In the genomic region with DNA sequence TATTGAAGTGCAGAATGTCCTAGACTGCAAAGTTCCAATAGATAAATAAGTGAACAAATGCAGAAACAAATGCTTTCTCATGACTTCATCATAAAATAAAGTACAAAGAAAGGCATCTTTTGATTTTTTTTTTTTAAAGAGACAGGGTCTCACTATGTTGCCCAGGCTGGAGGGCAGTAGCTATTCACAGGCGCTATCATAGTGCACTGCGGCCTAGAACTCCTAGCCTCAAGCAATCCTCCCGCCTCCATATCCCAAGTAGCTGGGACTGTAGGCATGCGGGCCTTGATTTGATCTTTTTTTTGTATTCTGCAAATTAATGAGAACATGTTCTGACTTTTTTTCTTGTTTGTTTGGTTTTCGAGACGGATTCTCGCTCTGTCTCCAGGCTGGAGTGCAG, we compare ENCODE assay signal across 12 cellular contexts. TPM values are rescaled to one million over a fixed set of nuclear protein-coding genes. Genes with fewer than 3 reads are reported as not detected.
DNase-seq lines count a peak whose midpoint lies in the region; ATAC-seq and TF ChIP-seq lines count a peak whose summit lies in the region.
"Had no signal": no experiment of that assay in that cellular context is flagged by ENCODE, and none has a peak within 500 bp of the region (broad histone marks: within the 10 kb centered on the region; RNA-seq: fewer than 3 reads in every experiment).

No MANE protein-coding gene starts in this region.

- H2AFZ ChIP-seq in OCI-LY7 (ENCODE audit: low read length) (no peak overlapping the region), fibroblast of lung (ENCODE audit: low read length) (no peak overlapping the region)

- peaks cover 80% of the 10 kb centered on the region for H3K79me2 ChIP-seq in OCI-LY7 (ENCODE audit: insufficient read depth, low read depth, low read length)
- peaks cover 70% of the 10 kb centered on the region for H3K79me2 ChIP-seq in fibroblast of lung (ENCODE audit: control insufficient read depth, insufficient read depth, low read length)

- no peak overlapping the region for H3K27ac ChIP-seq in OCI-LY7 (ENCODE audit: low read depth, low read length, poor library complexity, severe bottlenecking)
- no peak overlapping the region for H3K27ac ChIP-seq in fibroblast of lung (ENCODE audit: insufficient read depth, low read length)

- peak overlapping the region; percentile 94 for H3K4me3 ChIP-seq in OCI-LY7 (ENCODE audit: low read depth, low read length, poor library complexity, severe bottlenecking)
- peak overlapping the region; percentile 6 to 99 (median 96) for H3K4me3 ChIP-seq in fibroblast of lung (replicated peaks in 1 of 4; ENCODE audit: control extremely low read depth in 1 of 4, insufficient read depth in 1 of 4, low read depth in 3 of 4, low read length in 4 of 4)

- no peak for DNase-seq in activated CD4-positive, alpha-beta memory T cell treated with anti-CD3 and anti-CD28 coated beads for 36 hours
- DNase-seq in activated CD4-positive, alpha-beta memory T cell treated with anti-CD3 and anti-CD28 coated beads, Interleukin-2, amount 10 ng/mL, durations not matched to agents 7 days and 5 days, result no peak
- no peak for DNase-seq in OCI-LY7 (ENCODE audit: low spot score)
- no peak for DNase-seq in fibroblast of lung (ENCODE audit: low read depth in 2 of 2)
- no peak for DNase-seq in stimulated activated effector memory CD8-positive, alpha-beta T cell treated with anti-CD3 and anti-CD28 coated beads, Interleukin-12 subunit alpha, Interleukin-12 subunit beta, amount 100 ng/mL, for 72 hours (ENCODE audit: low spot score in 2 of 2)
- no peak for DNase-seq in stimulated activated CD4-positive, alpha-beta T cell treated with anti-CD3 and anti-CD28 coated beads, Interleukin-12 subunit alpha, Interleukin-12 subunit beta, amount 100 ng/mL, for 4 hours
- DNase-seq in LoVo (ENCODE audit: low spot score), result no peak
- DNase-seq: effector memory CD4-positive, alpha-beta T cell; NCI-H69; retina; stimulated activated CD8-positive, alpha-beta memory T cell treated with anti-CD3 and anti-CD28 coated beads, Interleukin-4, amount 100 ng/mL, for 48 hours had no signal

- ATAC-seq in stimulated activated effector memory CD8-positive, alpha-beta T cell treated with anti-CD3 and anti-CD28 coated beads, Interleukin-12 subunit alpha, Interleukin-12 subunit beta, amount 100 ng/mL, for 72 hours, result no peak
- no peak for ATAC-seq in GM21367 (IDR thresholded peaks at IDR 0.05; ENCODE audit: unreplicated experiment)

- H3K36me3 Mint-ChIP-seq in activated CD4-positive, alpha-beta memory T cell treated with anti-CD3 and anti-CD28 coated beads for 36 hours, result peaks cover 14% of the 10 kb centered on the region
- H3K36me3 Mint-ChIP-seq in activated CD4-positive, alpha-beta memory T cell treated with anti-CD3 and anti-CD28 coated beads, Interleukin-2, amount 10 ng/mL, durations not matched to agents 7 days and 5 days (ENCODE audit: low read depth), result peaks cover 38% of the 10 kb centered on the region
- peaks cover 73% of the 10 kb centered on the region for H3K36me3 Mint-ChIP-seq in stimulated activated effector memory CD8-positive, alpha-beta T cell treated with anti-CD3 and anti-CD28 coated beads, Interleukin-12 subunit alpha, Interleukin-12 subunit beta, amount 100 ng/mL, for 72 hours

- H3K4me1 Mint-ChIP-seq in activated CD4-positive, alpha-beta memory T cell treated with anti-CD3 and anti-CD28 coated beads for 36 hours (ENCODE audit: low read depth), result peaks cover 66% of the 10 kb centered on the region
- peaks cover 52% of the 10 kb centered on the region for H3K4me1 Mint-ChIP-seq in activated CD4-positive, alpha-beta memory T cell treated with anti-CD3 and anti-CD28 coated beads, Interleukin-2, amount 10 ng/mL, durations not matched to agents 7 days and 5 days
- peaks cover 52% of the 10 kb centered on the region for H3K4me1 Mint-ChIP-seq in stimulated activated effector memory CD8-positive, alpha-beta T cell treated with anti-CD3 and anti-CD28 coated beads, Interleukin-12 subunit alpha, Interleukin-12 subunit beta, amount 100 ng/mL, for 72 hours

- POLR2A ChIA-PET in activated CD4-positive, alpha-beta memory T cell treated with anti-CD3 and anti-CD28 coated beads for 36 hours (lab: Charles Lee), result no interaction called here
- POLR2A ChIA-PET in activated CD4-positive, alpha-beta memory T cell treated with anti-CD3 and anti-CD28 coated beads, Interleukin-2, amount 10 ng/mL, durations not matched to agents 7 days and 5 days (lab: Charles Lee), result no interaction called here
- POLR2A ChIA-PET in OCI-LY7 (lab: Charles Lee), result interaction anchor here (0.6 to 1.1 kb wide), 2 partner anchors 18 to 138 kb away, joined by 3 read pairs; partner anchors contain the start of gene KMT2A

- H3K9me3 ChIP-seq in OCI-LY7 (ENCODE audit: low read length) (no peaks in the 10 kb centered on the region), fibroblast of lung (ENCODE audit: control insufficient read depth, insufficient read depth, low read depth, low read length) (no peaks in the 10 kb centered on the region)

- H3K27me3 ChIP-seq in fibroblast of lung (ENCODE audit: control insufficient read depth, insufficient read depth, low read length), result no peaks in the 10 kb centered on the region

- no peak overlapping the region for H3K27ac Mint-ChIP-seq in activated CD4-positive, alpha-beta memory T cell treated with anti-CD3 and anti-CD28 coated beads for 36 hours
- H3K27ac Mint-ChIP-seq in activated CD4-positive, alpha-beta memory T cell treated with anti-CD3 and anti-CD28 coated beads, Interleukin-2, amount 10 ng/mL, durations not matched to agents 7 days and 5 days, result no peak overlapping the region
- H3K27ac Mint-ChIP-seq in stimulated activated effector memory CD8-positive, alpha-beta T cell treated with anti-CD3 and anti-CD28 coated beads, Interleukin-12 subunit alpha, Interleukin-12 subunit beta, amount 100 ng/mL, for 72 hours, result no peak overlapping the region

- no peaks in the 10 kb centered on the region for H3K9me3 Mint-ChIP-seq in activated CD4-positive, alpha-beta memory T cell treated with anti-CD3 and anti-CD28 coated beads for 36 hours
- no peaks in the 10 kb centered on the region for H3K9me3 Mint-ChIP-seq in activated CD4-positive, alpha-beta memory T cell treated with anti-CD3 and anti-CD28 coated beads, Interleukin-2, amount 10 ng/mL, durations not matched to agents 7 days and 5 days
- H3K9me3 Mint-ChIP-seq in stimulated activated effector memory CD8-positive, alpha-beta T cell treated with anti-CD3 and anti-CD28 coated beads, Interleukin-12 subunit alpha, Interleukin-12 subunit beta, amount 100 ng/mL, for 72 hours, result no peaks in the 10 kb centered on the region

- peaks cover 16% of the 10 kb centered on the region for H3K36me3 ChIP-seq in OCI-LY7 (ENCODE audit: insufficient read depth, low read length)
- H3K36me3 ChIP-seq in fibroblast of lung (ENCODE audit: control insufficient read depth, insufficient read depth, low read length), result peaks cover 3% of the 10 kb centered on the region

- BruUV-seq in OCI-LY7 (replicated peaks; lab: Mats Ljungman, UMichigan), result no TSS peak

- no peaks in the 10 kb centered on the region for H3K27me3 Mint-ChIP-seq in activated CD4-positive, alpha-beta memory T cell treated with anti-CD3 and anti-CD28 coated beads for 36 hours
- H3K27me3 Mint-ChIP-seq in activated CD4-positive, alpha-beta memory T cell treated with anti-CD3 and anti-CD28 coated beads, Interleukin-2, amount 10 ng/mL, durations not matched to agents 7 days and 5 days, result no peaks in the 10 kb centered on the region

- H4K20me1 ChIP-seq in OCI-LY7 (ENCODE audit: insufficient read depth, low read length) (peaks cover 29% of the 10 kb centered on the region; the same call in 1 of the 2 replicates), fibroblast of lung (ENCODE audit: control insufficient read depth, extremely low read depth, insufficient read depth, low read length) (peaks cover 5% of the 10 kb centered on the region)

- CTCF ChIA-PET in activated CD4-positive, alpha-beta memory T cell treated with anti-CD3 and anti-CD28 coated beads for 36 hours (lab: Charles Lee), result interaction anchor here (0.6 to 1.1 kb wide), 2 partner anchors 9 to 149 kb away, joined by 3 to 4 read pairs; no protein-coding TSS in a partner anchor
- CTCF ChIA-PET in activated CD4-positive, alpha-beta memory T cell treated with anti-CD3 and anti-CD28 coated beads, Interleukin-2, amount 10 ng/mL, durations not matched to agents 7 days and 5 days (lab: Charles Lee), result interaction anchor here (0.7 to 1.4 kb wide), 3 partner anchors 19 to 37 kb away, joined by 3 to 5 read pairs (median 3); no protein-coding TSS in a partner anchor
- CTCF ChIA-PET in OCI-LY7 (lab: Charles Lee; ENCODE audit: unreplicated experiment), result no interaction called here

- H3K4me1 ChIP-seq in OCI-LY7 (ENCODE audit: insufficient read depth, low read length, poor library complexity, severe bottlenecking) (peaks cover 33% of the 10 kb centered on the region), fibroblast of lung (ENCODE audit: control insufficient read depth, extremely low read depth, insufficient read depth, low read length) (no peaks in the 10 kb centered on the region)

- peak overlapping the region; percentile 26 for H3K4me3 Mint-ChIP-seq in activated CD4-positive, alpha-beta memory T cell treated with anti-CD3 and anti-CD28 coated beads for 36 hours
- no peak overlapping the region for H3K4me3 Mint-ChIP-seq in activated CD4-positive, alpha-beta memory T cell treated with anti-CD3 and anti-CD28 coated beads, Interleukin-2, amount 10 ng/mL, durations not matched to agents 7 days and 5 days
- peak overlapping the region; percentile 49 for H3K4me3 Mint-ChIP-seq in stimulated activated effector memory CD8-positive, alpha-beta T cell treated with anti-CD3 and anti-CD28 coated beads, Interleukin-12 subunit alpha, Interleukin-12 subunit beta, amount 100 ng/mL, for 72 hours

- no peaks in the 10 kb centered on the region for H3K9me2 ChIP-seq in OCI-LY7 (ENCODE audit: insufficient read depth, low read length)

- intact Hi-C loops in activated CD4-positive, alpha-beta memory T cell treated with anti-CD3 and anti-CD28 coated beads for 36 hours (cut with micrococcal nuclease), result loop anchor here (5.0 kb wide), 1 partner anchor 372 kb away; no protein-coding TSS in a partner anchor
- intact Hi-C loops in OCI-LY7 (cut with micrococcal nuclease; ENCODE audit: unreplicated experiment), result loop anchor here (5.0 kb wide), 1 partner anchor 137 kb away; the partner anchor contains the start of gene KMT2A

- peak overlapping the region; percentile 86 for H3K4me2 ChIP-seq in OCI-LY7 (ENCODE audit: low read length)
- peak overlapping the region; percentile 44 for H3K4me2 ChIP-seq in fibroblast of lung (ENCODE audit: extremely low read depth, insufficient read depth, low read length)

- H3K9ac ChIP-seq in fibroblast of lung (ENCODE audit: insufficient read depth, low read length), result no peak overlapping the region

- TF ChIP-seq CTCF in OCI-LY7 (conservative IDR thresholded peaks at IDR 0.05; ENCODE audit: low read length) (no peak), fibroblast of lung (conservative IDR thresholded peaks at IDR 0.05 in 1 of 2, IDR thresholded peaks at IDR 0.05 in 1 of 2; ENCODE audit: low read depth in 1 of 2, low read length in 2 of 2) (no peak)

RNA-seq across cellular contexts. Expression of gene ARCN1, which starts 2.4 kb away (rescaled TPM):
- total RNA-seq in activated CD4-positive, alpha-beta memory T cell treated with anti-CD3 and anti-CD28 coated beads for 36 hours, result 100 to 1,000 TPM; 180 to 182 TPM
- total RNA-seq in activated CD4-positive, alpha-beta memory T cell treated with anti-CD3 and anti-CD28 coated beads, Interleukin-2, amount 10 ng/mL, durations not matched to agents 7 days and 5 days, result 100 to 1,000 TPM; 138 to 141 TPM
- 51.0 and 55.2 TPM in 2 replicates for total RNA-seq in OCI-LY7 (2014; rRNA removed; shearing (Covaris generic))
- total RNA-seq in OCI-LY7 (2022) (98.9 and 101 TPM in 2 replicates), fibroblast of lung (87.8 and 116 TPM in 2 replicates)
- polyA plus RNA-seq in fibroblast of lung, result 359 and 387 TPM in 2 replicates
- polyA plus RNA-seq in fibroblast of lung (2012), result 158 and 178 TPM in 2 replicates
- polyA minus RNA-seq in fibroblast of lung (ENCODE audit: low replicate concordance), result 105 and 106 TPM in 2 replicates

RNA-seq across cellular contexts. Expression of gene IFT46, which starts 8.9 kb away (rescaled TPM):
- 10 to 100 TPM; 16.0 to 17.1 TPM for total RNA-seq in activated CD4-positive, alpha-beta memory T cell treated with anti-CD3 and anti-CD28 coated beads for 36 hours
- total RNA-seq in activated CD4-positive, alpha-beta memory T cell treated with anti-CD3 and anti-CD28 coated beads, Interleukin-2, amount 10 ng/mL, durations not matched to agents 7 days and 5 days, result 1 to 10 TPM; 9.6 to 10.0 TPM
- total RNA-seq in OCI-LY7 (2014; rRNA removed; shearing (Covaris generic)), result 17.5 and 17.6 TPM in 2 replicates
- 14.6 and 14.7 TPM in 2 replicates for total RNA-seq in OCI-LY7 (2022)
- total RNA-seq in fibroblast of lung, result 28.8 and 32.5 TPM in 2 replicates
- 30.8 and 46.2 TPM in 2 replicates for polyA plus RNA-seq in fibroblast of lung
- 20.5 and 28.3 TPM in 2 replicates for polyA plus RNA-seq in fibroblast of lung (2012)
- 34.7 and 45.3 TPM in 2 replicates for polyA minus RNA-seq in fibroblast of lung (ENCODE audit: low replicate concordance)

RNA-seq across cellular contexts. Expression of gene PHLDB1, which starts 32.8 kb away (rescaled TPM):
- 1 to 10 TPM; 2.0 to 2.4 TPM for total RNA-seq in activated CD4-positive, alpha-beta memory T cell treated with anti-CD3 and anti-CD28 coated beads for 36 hours
- total RNA-seq in activated CD4-positive, alpha-beta memory T cell treated with anti-CD3 and anti-CD28 coated beads, Interleukin-2, amount 10 ng/mL, durations not matched to agents 7 days and 5 days, result under 1 TPM; 0.53 to 0.63 TPM
- total RNA-seq in OCI-LY7 (2014; rRNA removed; shearing (Covaris generic)), result not detected in 2 replicates
- 0.19 and 0.28 TPM in 2 replicates for total RNA-seq in OCI-LY7 (2022)
- 45.5 and 51.4 TPM in 2 replicates for total RNA-seq in fibroblast of lung
- polyA plus RNA-seq in fibroblast of lung, result 59.0 and 61.4 TPM in 2 replicates
- polyA plus RNA-seq in fibroblast of lung (2012), result 73.6 and 78.7 TPM in 2 replicates
- 196 and 273 TPM in 2 replicates for polyA minus RNA-seq in fibroblast of lung (ENCODE audit: low replicate concordance)

RNA-seq across cellular contexts. Expression of gene TMEM25, which starts 43.6 kb away (rescaled TPM):
- 10 to 100 TPM in 1 of 2 experiments, 1 to 10 TPM in 1; 9.5 to 13.0 TPM for total RNA-seq in activated CD4-positive, alpha-beta memory T cell treated with anti-CD3 and anti-CD28 coated beads for 36 hours
- total RNA-seq in activated CD4-positive, alpha-beta memory T cell treated with anti-CD3 and anti-CD28 coated beads, Interleukin-2, amount 10 ng/mL, durations not matched to agents 7 days and 5 days, result 1 to 10 TPM; 5.3 to 6.4 TPM
- total RNA-seq in OCI-LY7 (2014; rRNA removed; shearing (Covaris generic)), result 14.0 and 16.0 TPM in 2 replicates
- total RNA-seq in OCI-LY7 (2022) (10.7 and 11.7 TPM in 2 replicates), fibroblast of lung (16.4 and 21.3 TPM in 2 replicates)
- polyA plus RNA-seq in fibroblast of lung, result 12.6 and 15.6 TPM in 2 replicates
- polyA plus RNA-seq in fibroblast of lung (2012), result 11.2 and 12.1 TPM in 2 replicates
- 31.4 and 41.9 TPM in 2 replicates for polyA minus RNA-seq in fibroblast of lung (ENCODE audit: low replicate concordance)

RNA-seq across cellular contexts. Expression of gene TTC36, which starts 47.4 kb away (rescaled TPM):
- total RNA-seq in activated CD4-positive, alpha-beta memory T cell treated with anti-CD3 and anti-CD28 coated beads for 36 hours, result not detected
- under 1 TPM; 0.23 to 0.55 TPM for total RNA-seq in activated CD4-positive, alpha-beta memory T cell treated with anti-CD3 and anti-CD28 coated beads, Interleukin-2, amount 10 ng/mL, durations not matched to agents 7 days and 5 days
- not detected in 2 replicates for total RNA-seq in OCI-LY7 (2014; rRNA removed; shearing (Covaris generic))
- 0.65 and 0.82 TPM in 2 replicates for total RNA-seq in OCI-LY7 (2022)
- total RNA-seq in fibroblast of lung, result 0.99 and 1.0 TPM in 2 replicates
- not detected in 2 replicates for polyA plus RNA-seq in fibroblast of lung
- 0.37 and 0.63 TPM in 2 replicates for polyA plus RNA-seq in fibroblast of lung (2012)
- polyA minus RNA-seq in fibroblast of lung (ENCODE audit: low replicate concordance), result not detected in 2 replicates

Comparison
In these comparisons a context has a peak if more than half of its experiments do, and no peak if none do; other contexts are left out.
1. RNA of gene PHLDB1, which starts 32.8 kb away (total RNA-seq): 45.5 to 51.4 TPM in fibroblast of lung; 2.0 to 2.4 TPM in activated CD4-positive, alpha-beta memory T cell treated with anti-CD3 and anti-CD28 coated beads for 36 hours, 0.53 to 0.63 TPM in activated CD4-positive, alpha-beta memory T cell treated with anti-CD3 and anti-CD28 coated beads, Interleukin-2, amount 10 ng/mL, durations not matched to agents 7 days and 5 days and 0.19 to 0.28 TPM in OCI-LY7; every median in the first group is over 10 times any median in the second.